ENCODE assay signal across 8 cellular contexts in genomic region chr16:81697321-81697885, GRCh38.
DNase-seq lines count a peak whose midpoint lies in the region; ATAC-seq and TF ChIP-seq lines count a peak whose summit lies in the region.

No MANE protein-coding gene starts in this region.

- H3K27ac ChIP-seq in RWPE2 (ENCODE audit: poor library complexity, severe bottlenecking) = no peak overlapping the region

- ATAC-seq in RWPE2 (ENCODE audit: low read depth) (peak; percentile 51; the same call in 1 of the 3 replicates), GM21737 (IDR thresholded peaks at IDR 0.05; ENCODE audit: unreplicated experiment) (no peak), GM19035 (IDR thresholded peaks at IDR 0.05; ENCODE audit: unreplicated experiment) (no peak)

- H3K4me3 ChIP-seq in RWPE2 (ENCODE audit: severe bottlenecking) = no peak overlapping the region

- H3K9me3 ChIP-seq in RWPE2 (ENCODE audit: severe bottlenecking) = no peaks in the 10 kb centered on the region

- no peaks in the 10 kb centered on the region for H3K4me1 ChIP-seq in RWPE2 (ENCODE audit: insufficient read depth, poor library complexity, severe bottlenecking)

- DNase-seq in Ammon's horn (ENCODE audit: low spot score) (peak; percentile 68), GM13977 (ENCODE audit: low spot score) (peak; percentile 72), RWPE2 (ENCODE audit: low spot score) (peak; percentile 59), anterior cingulate cortex (lab: John Stamatoyannopoulos, UW) (peak in 45 of 58 donors; percentile 21 to 73 (median 45)), iris pigment epithelial cell (ENCODE audit: low read depth) (peak; percentile 72)
- peak in 2 of 3 donors; percentile 18 to 29 for DNase-seq in stimulated activated CD4-positive, alpha-beta T cell treated with anti-CD3 and anti-CD28 coated beads, TNF-alpha, amount 100 ng/mL, for 1 hour (ENCODE audit: low read depth in 3 of 3, low spot score in 1 of 3)

- H3K36me3 ChIP-seq in RWPE2 (ENCODE audit: low read depth) = peaks cover 84% of the 10 kb centered on the region

- peak; percentile 83 for TF ChIP-seq CTCF in GM13977 (IDR thresholded peaks at IDR 0.05; ENCODE audit: extremely low read depth, insufficient read depth, missing control alignments)
- peak; percentile 72 for TF ChIP-seq CTCF in RWPE2 (IDR thresholded peaks at IDR 0.05; ENCODE audit: poor library complexity, severe bottlenecking)

- H3K27me3 ChIP-seq in RWPE2 (ENCODE audit: insufficient read depth, poor library complexity, severe bottlenecking) = no peaks in the 10 kb centered on the region

- in situ Hi-C loops in GM13977 (cut with MboI; ENCODE audit: low pct_unique_long_range_greater_than_20kb, low sequenced_read_pairs, unreplicated experiment) = no loop called here
